ENCODE assay signal across 9 cellular contexts in the genomic region with DNA sequence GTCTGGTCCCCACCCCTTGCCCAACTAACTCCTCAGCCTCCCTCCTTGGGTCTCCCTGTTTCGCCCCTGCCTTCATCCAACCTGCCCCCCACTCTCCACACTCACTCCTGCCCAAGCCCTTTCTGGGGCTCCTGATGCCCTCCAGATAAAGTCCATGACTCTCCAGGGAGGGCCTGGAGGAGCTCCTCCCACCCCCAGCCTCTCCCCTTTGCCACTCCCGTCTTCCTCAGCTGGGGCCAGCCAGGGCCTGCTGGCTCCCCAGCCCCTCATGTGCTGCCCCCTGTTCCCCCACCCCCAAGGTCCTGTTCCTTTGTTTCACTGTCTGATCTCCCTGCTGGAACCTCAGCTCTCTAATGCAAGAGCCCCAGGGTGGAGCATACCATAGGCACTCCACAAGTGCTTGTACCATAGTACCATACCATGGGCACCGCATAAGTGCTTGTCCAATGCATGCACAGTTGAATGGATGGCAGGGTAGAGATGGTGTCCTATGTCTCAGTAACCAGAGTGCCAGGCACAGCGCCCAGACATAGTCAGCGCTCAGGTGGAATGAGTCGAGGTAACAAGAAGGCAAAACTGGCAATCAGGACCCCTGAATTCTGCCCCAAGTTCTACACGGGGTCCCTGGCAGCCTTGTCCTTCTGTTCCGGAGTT. TPM values are rescaled to one million over a fixed set of nuclear protein-coding genes. Genes with fewer than 3 reads are reported as not detected.
DNase-seq lines count a peak whose midpoint lies in the region; ATAC-seq and TF ChIP-seq lines count a peak whose summit lies in the region.
"Had no signal": no experiment of that assay in that cellular context is flagged by ENCODE, and none has a peak within 500 bp of the region (broad histone marks: within the 10 kb centered on the region; RNA-seq: fewer than 3 reads in every experiment).

No MANE protein-coding gene starts in this region.

- intact Hi-C loops in breast epithelium (cut with DNase I; ENCODE audit: low total_unique reads) = loop anchor here (10.0 kb wide), 1 partner anchor 1614 kb away; no protein-coding TSS in a partner anchor
- intact Hi-C loops in upper lobe of right lung (cut with DNase I) = no loop called here

- peak overlapping the region; percentile 57 for H3K4me3 Mint-ChIP-seq in activated naive CD4-positive, alpha-beta T cell treated with anti-CD3 and anti-CD28 coated beads, Interleukin-2, amount 10 ng/mL, durations not matched to agents 7 days and 5 days
- peak overlapping the region; percentile 81 for H3K4me3 Mint-ChIP-seq in mesothelial cell of epicardium

- CTCF ChIA-PET in activated naive CD4-positive, alpha-beta T cell treated with anti-CD3 and anti-CD28 coated beads, Interleukin-2, amount 10 ng/mL, durations not matched to agents 7 days and 5 days (lab: Charles Lee) = interaction anchor here (0.8 to 7.8 kb wide), 3 partner anchors 17 to 65 kb away, joined by 3 to 193 read pairs (median 3); no protein-coding TSS in a partner anchor

- H3K4me3 ChIP-seq in breast epithelium (peak overlapping the region; percentile 91 to 97 (median 95)), upper lobe of right lung (peak overlapping the region; percentile 79)

- peaks cover 12% of the 10 kb centered on the region for H3K4me1 Mint-ChIP-seq in activated naive CD4-positive, alpha-beta T cell treated with anti-CD3 and anti-CD28 coated beads, Interleukin-2, amount 10 ng/mL, durations not matched to agents 7 days and 5 days
- peaks cover 47% of the 10 kb centered on the region for H3K4me1 Mint-ChIP-seq in mesothelial cell of epicardium

- TF ChIP-seq CTCF in breast epithelium (IDR thresholded peaks at IDR 0.05) = no peak
- TF ChIP-seq CTCF in mesothelial cell of epicardium (IDR thresholded peaks at IDR 0.05; ENCODE audit: unreplicated experiment) = no peak
- TF ChIP-seq CTCF in upper lobe of right lung (IDR thresholded peaks at IDR 0.05) = no peak

- peaks cover 1% of the 10 kb centered on the region for H3K36me3 Mint-ChIP-seq in activated naive CD4-positive, alpha-beta T cell treated with anti-CD3 and anti-CD28 coated beads, Interleukin-2, amount 10 ng/mL, durations not matched to agents 7 days and 5 days
- H3K36me3 Mint-ChIP-seq in mesothelial cell of epicardium = no peaks in the 10 kb centered on the region

- no peak for TF ChIP-seq POLR2A in breast epithelium (IDR thresholded peaks at IDR 0.05)

- H3K9me3 Mint-ChIP-seq in activated naive CD4-positive, alpha-beta T cell treated with anti-CD3 and anti-CD28 coated beads, Interleukin-2, amount 10 ng/mL, durations not matched to agents 7 days and 5 days = no peaks in the 10 kb centered on the region
- H3K9me3 Mint-ChIP-seq in mesothelial cell of epicardium = no peaks in the 10 kb centered on the region

- no peaks in the 10 kb centered on the region for H3K27me3 ChIP-seq in breast epithelium
- no peaks in the 10 kb centered on the region for H3K27me3 ChIP-seq in upper lobe of right lung

- H3K36me3 ChIP-seq in breast epithelium (no peaks in the 10 kb centered on the region), upper lobe of right lung (no peaks in the 10 kb centered on the region)

- H3K4me1 ChIP-seq in breast epithelium = peaks cover 6 to 19% of the 10 kb centered on the region in 2 donors
- H3K4me1 ChIP-seq in upper lobe of right lung = peaks cover 39% of the 10 kb centered on the region

- DNase-seq in activated naive CD4-positive, alpha-beta T cell treated with anti-CD3 and anti-CD28 coated beads, Interleukin-2, amount 10 ng/mL, durations not matched to agents 7 days and 5 days = no peak
- no peak for DNase-seq in activated naive CD4-positive, alpha-beta T cell treated with anti-CD3 and anti-CD28 coated beads, Interleukin-2, amount 50 U/mL, for 16 hours
- DNase-seq in breast epithelium (ENCODE audit: low spot score in 2 of 2) (no peak), mesothelial cell of epicardium (ENCODE audit: low spot score in 2 of 2, unreplicated experiment in 2 of 2) (no peak), upper lobe of right lung (no peak), AG08395 (ENCODE audit: low spot score) (no peak)
- DNase-seq in stimulated activated CD4-positive, alpha-beta T cell treated with anti-CD3 and anti-CD28 coated beads, Interleukin-12 subunit alpha, Interleukin-12 subunit beta, amount 100 ng/mL, for 4 hours = no peak

- ATAC-seq in upper lobe of right lung (no peak), HG02678 (IDR thresholded peaks at IDR 0.05; ENCODE audit: unreplicated experiment) (no peak)

- H3K9me3 ChIP-seq in breast epithelium = no peaks in the 10 kb centered on the region
- no peaks in the 10 kb centered on the region for H3K9me3 ChIP-seq in upper lobe of right lung

- H3K27ac Mint-ChIP-seq in activated naive CD4-positive, alpha-beta T cell treated with anti-CD3 and anti-CD28 coated beads, Interleukin-2, amount 10 ng/mL, durations not matched to agents 7 days and 5 days = no peak overlapping the region
- H3K27ac Mint-ChIP-seq in mesothelial cell of epicardium = no peak overlapping the region

- H3K27me3 Mint-ChIP-seq in activated naive CD4-positive, alpha-beta T cell treated with anti-CD3 and anti-CD28 coated beads, Interleukin-2, amount 10 ng/mL, durations not matched to agents 7 days and 5 days = peaks cover 24% of the 10 kb centered on the region
- no peaks in the 10 kb centered on the region for H3K27me3 Mint-ChIP-seq in mesothelial cell of epicardium (ENCODE audit: low read depth)

- H3K27ac ChIP-seq in breast epithelium (peak overlapping the region; percentile 99), upper lobe of right lung (peak overlapping the region; percentile 17)
- H3K27ac ChIP-seq: C4-2B had no signal

RNA-seq across cellular contexts. Expression of a gene that starts 1.5 kb away (rescaled TPM):
- total RNA-seq in breast epithelium (10 to 100 TPM; 30.8 to 62.2 (median 41.1) TPM), mesothelial cell of epicardium (46.6 to 54.0 TPM (median 52.6 TPM) in 3 replicates), upper lobe of right lung (37.0 TPM)

RNA-seq across cellular contexts. Expression of a gene that starts 4.7 kb away (rescaled TPM):
- 10 to 100 TPM; 13.8 to 28.8 (median 15.7) TPM for total RNA-seq in breast epithelium
- 17.0 to 17.4 TPM (median 17.4 TPM) in 3 replicates for total RNA-seq in mesothelial cell of epicardium
- 16.3 TPM for total RNA-seq in upper lobe of right lung

RNA-seq across cellular contexts. Expression of a gene that starts 17.5 kb away (rescaled TPM):
- total RNA-seq in breast epithelium (10 to 100 TPM; 21.3 to 35.6 (median 33.4) TPM), mesothelial cell of epicardium (38.2 to 40.6 TPM (median 38.8 TPM) in 3 replicates), upper lobe of right lung (36.1 TPM)

RNA-seq across cellular contexts. Expression of a gene that starts 30.9 kb away (rescaled TPM):
- 10 to 100 TPM in 2 of 3 donors, 1 to 10 TPM in 1; 6.6 to 13.3 (median 13.2) TPM for total RNA-seq in breast epithelium
- 6.5 to 9.6 TPM (median 7.7 TPM) in 3 replicates for total RNA-seq in mesothelial cell of epicardium
- 5.7 TPM for total RNA-seq in upper lobe of right lung
